Comparison of ENCODE assay signal across 13 cellular contexts in genomic region chr13:22837980-22838615, GRCh38.
DNase-seq lines count a peak whose midpoint lies in the region; TF ChIP-seq lines count a peak whose summit lies in the region.
"Had no signal": no experiment of that assay in that cellular context is flagged by ENCODE, and none has a peak within 500 bp of the region (broad histone marks: within the 10 kb centered on the region; RNA-seq: fewer than 3 reads in every experiment).

No MANE protein-coding gene starts in this region.

- no peak for TF ChIP-seq EP300 in esophagus muscularis mucosa (IDR thresholded peaks at IDR 0.05)

- H3K9me3 ChIP-seq in esophagus muscularis mucosa (no peaks in the 10 kb centered on the region), tibial artery (no peaks in the 10 kb centered on the region)

- H3K36me3 ChIP-seq in esophagus muscularis mucosa = no peaks in the 10 kb centered on the region
- no peaks in the 10 kb centered on the region for H3K36me3 ChIP-seq in tibial artery

- H3K27me3 ChIP-seq in esophagus muscularis mucosa (no peaks in the 10 kb centered on the region), tibial artery (no peaks in the 10 kb centered on the region)

- H3K4me3 ChIP-seq in esophagus muscularis mucosa (peak overlapping the region; percentile 37 to 48 (median 44)), tibial artery (peak overlapping the region; percentile 12 to 28)

- peaks cover 0 to 12% (median 8%) of the 10 kb centered on the region in 4 donors for H3K4me1 ChIP-seq in esophagus muscularis mucosa
- peaks cover 0 to 6% (median 0%) of the 10 kb centered on the region in 4 donors for H3K4me1 ChIP-seq in tibial artery

- TF ChIP-seq CTCF in esophagus muscularis mucosa (IDR thresholded peaks at IDR 0.05) (no peak), tibial artery (IDR thresholded peaks at IDR 0.05) (no peak)

- no peak for TF ChIP-seq POLR2A in esophagus muscularis mucosa (IDR thresholded peaks at IDR 0.05; ENCODE audit: low read depth)

- 28% methylated on average over 25 of the region's 45 CpGs for WGBS in esophagus muscularis mucosa

- intact Hi-C loops in esophagus muscularis mucosa (cut with DNase I) (no loop called here), tibial artery (cut with DNase I; ENCODE audit: low total_unique reads) (no loop called here)

- H3K27ac ChIP-seq in esophagus muscularis mucosa (replicated peaks in 1 of 4) = no peak overlapping the region
- no peak overlapping the region for H3K27ac ChIP-seq in tibial artery

- DNase-seq in NCI-H1417 (lab: John Stamatoyannopoulos, UW) (peak in 2 of 3 experiments; percentile 11 to 16), NCI-H1417 treated with DMSO at 0.1 percent for 48 hours (lab: John Stamatoyannopoulos, UW) (no peak), esophagus muscularis mucosa (ENCODE audit: extremely low spot score) (no peak), myocyte (ENCODE audit: low read depth) (peak; percentile 15), tibial artery (no peak), NCI-H1694 treated with DMSO at 0.1 percent for 48 hours (lab: John Stamatoyannopoulos, UW) (no peak)
- DNase-seq in stimulated activated CD4-positive, alpha-beta T cell treated with anti-CD3 and anti-CD28 coated beads, Interleukin-4, amount 100 ng/mL, for 4 hours = no peak
- DNase-seq in activated CD4-positive, alpha-beta T cell treated with anti-CD3 and anti-CD28 coated beads, Interleukin-2, amount 50 U/mL, for 48 hours = no peak
- DNase-seq: 8988T; activated T-cell treated with anti-CD3 and anti-CD28 coated beads, Interleukin-2, amount 50 U/mL, for 1 hour; HCEC 1CT; NCI-H2171 treated with DMSO at 0.1 percent for 48 hours; PC-3 had no signal

Comparison
In these comparisons a context has a peak if more than half of its experiments do, and no peak if none do; other contexts are left out.
1. DNase-seq: peak in NCI-H1417 (2 of 3) and myocyte (single experiment); none in NCI-H1417 treated with DMSO at 0.1 percent for 48 hours (single experiment), esophagus muscularis mucosa (single experiment), tibial artery (0 of 2), stimulated activated CD4-positive, alpha-beta T cell treated with anti-CD3 and anti-CD28 coated beads, Interleukin-4, amount 100 ng/mL, for 4 hours (0 of 2), activated CD4-positive, alpha-beta T cell treated with anti-CD3 and anti-CD28 coated beads, Interleukin-2, amount 50 U/mL, for 48 hours (0 of 2) and NCI-H1694 treated with DMSO at 0.1 percent for 48 hours (single experiment).